9 cellular contexts compared by ENCODE assay signal in genomic region chr11:120211522-120212258, GRCh38. TPM values are rescaled to one million over a fixed set of nuclear protein-coding genes. Genes with fewer than 3 reads are reported as not detected.
DNase-seq lines count a peak whose midpoint lies in the region; ATAC-seq, FAIRE-seq and TF ChIP-seq lines count a peak whose summit lies in the region.
"Had no signal": no experiment of that assay in that cellular context is flagged by ENCODE, and none has a peak within 500 bp of the region (broad histone marks: within the 10 kb centered on the region; RNA-seq: fewer than 3 reads in every experiment).

No MANE protein-coding gene starts in this region.

- H4K8ac ChIP-seq in H1 (ENCODE audit: extremely low read depth, insufficient read depth, low read length) = 0 out of 2 replicates have a peak overlapping the region, but pooled peaks have one; percentile 7

- H4K5ac ChIP-seq in H1 (ENCODE audit: insufficient read length, low read depth, low read length) = no peak overlapping the region

- no peak overlapping the region for H2AK5ac ChIP-seq in H1 (ENCODE audit: low read depth, low read length)

- H3K14ac ChIP-seq in H1 (ENCODE audit: insufficient read length) = no peak overlapping the region

- no peak for FAIRE-seq in H1 (lab: Jason Lieb, UNC)

- TF ChIP-seq RAD21 in H1 (IDR thresholded peaks at IDR 0.05 in 1 of 2, conservative IDR thresholded peaks at IDR 0.05 in 1 of 2; ENCODE audit: low read depth in 2 of 2, low read length in 2 of 2) = no peak

- H2BK5ac ChIP-seq in H1 (ENCODE audit: low read depth, low read length) = no peak overlapping the region

- ATAC-seq in GM19324 (IDR thresholded peaks at IDR 0.05; ENCODE audit: low FRiP score, unreplicated experiment) = peak; percentile 8

- WGBS in H1 (ENCODE audit: extremely low coverage in 1 of 2, insufficient coverage in 1 of 2, insufficient read length in 1 of 2, insufficient replicate concordance in 2 of 2, low coverage in 1 of 2, low lambda C conversion rate in 2 of 2, missing lambda C conversion rate in 1 of 2), 2 experiments = 7% methylated on average over 17 of the region's 18 CpGs; no CpG with 5 or more reads in 1 of the 2 experiments

- H3K4ac ChIP-seq in H1 (replicated peaks; ENCODE audit: insufficient read length, low read depth, low read length) = no peak overlapping the region

- POLR2A ChIA-PET in H1 (lab: Charles Lee; ENCODE audit: partially characterized antibody) = interaction anchor here (1.1 kb wide), 1 partner anchor 91 kb away, joined by 4 read pairs; no protein-coding TSS in a partner anchor

- TF ChIP-seq POLR2A in H1 (IDR thresholded peaks at IDR 0.05; ENCODE audit: control extremely low read depth in 1 of 2, low read depth in 2 of 2, low read length in 2 of 2) = no peak

- H3K27ac ChIP-seq in H1 (ENCODE audit: low read depth, low read length) (no peak overlapping the region), osteoblast (ENCODE audit: low read depth, low read length) (no peak overlapping the region)

- no peak overlapping the region for H2BK120ac ChIP-seq in H1 (replicated peaks; ENCODE audit: low read depth, low read length)

- CTCF ChIA-PET in H1 (lab: Charles Lee; ENCODE audit: partially characterized antibody) = interaction anchor here (1.4 to 26.2 kb wide), 8 partner anchors 13 to 41 kb away, joined by 4 to 394 read pairs (median 17); no protein-coding TSS in a partner anchor

- no peak overlapping the region for H3K9ac ChIP-seq in H1 (replicated peaks in 1 of 4; ENCODE audit: extremely low read depth in 1 of 4, low read depth in 3 of 4, low read length in 3 of 4)

- H3K4me1 ChIP-seq in H1 (replicated peaks in 1 of 4; ENCODE audit: control insufficient read depth in 3 of 4, insufficient read depth in 4 of 4, low read length in 3 of 4) (peaks cover 4 to 12% (median 8%) of the 10 kb centered on the region in 4 experiments), osteoblast (ENCODE audit: insufficient read depth, low read length) (peaks cover 33% of the 10 kb centered on the region)

- H2BK12ac ChIP-seq in H1 (ENCODE audit: low read depth, low read length) = no peak overlapping the region

- no peaks in the 10 kb centered on the region for H3K36me3 ChIP-seq in H1 (ENCODE audit: control insufficient read depth in 2 of 4, insufficient read depth in 4 of 4, low read length in 3 of 4)
- no peaks in the 10 kb centered on the region for H3K36me3 ChIP-seq in osteoblast (ENCODE audit: insufficient read depth, low read length)

- TF ChIP-seq EP300 in H1 (IDR thresholded peaks at IDR 0.05; ENCODE audit: borderline replicate concordance in 1 of 2, low read depth in 2 of 2, low read length in 2 of 2) = no peak

- H3K79me1 ChIP-seq in H1 (ENCODE audit: low read depth, low read length) = no peaks in the 10 kb centered on the region

- no peaks in the 10 kb centered on the region for H3K9me3 ChIP-seq in H1 (ENCODE audit: insufficient read depth in 2 of 2, low read depth in 1 of 2, low read length in 1 of 2)
- H3K9me3 ChIP-seq in osteoblast (ENCODE audit: low read depth, low read length) = no peaks in the 10 kb centered on the region

- 0 out of 2 replicates have a peak overlapping the region, but pooled peaks have one; percentile 7 for H3K18ac ChIP-seq in H1 (ENCODE audit: extremely low read depth, low read length)

- H2BK15ac ChIP-seq in H1 (ENCODE audit: low read length) = no peak overlapping the region

- H3K4me3 ChIP-seq in H1 (ENCODE audit: extremely low read depth in 1 of 4, insufficient read depth in 2 of 4, low read depth in 3 of 4, low read length in 4 of 4) (peak overlapping the region; percentile 33 to 68 (median 43)), osteoblast (ENCODE audit: insufficient read depth, low read length) (peak overlapping the region; percentile 83)

- no peak overlapping the region for H4K91ac ChIP-seq in H1 (replicated peaks; ENCODE audit: insufficient read length, low read length)

- no peak overlapping the region for H3K23ac ChIP-seq in H1 (ENCODE audit: insufficient read length)

- TF ChIP-seq CTCF in H1 (IDR thresholded peaks at IDR 0.05; ENCODE audit: control extremely low read depth in 1 of 3, insufficient read depth in 1 of 3, low read depth in 1 of 3, low read length in 3 of 3) = no peak
- TF ChIP-seq CTCF in osteoblast (IDR thresholded peaks at IDR 0.05; ENCODE audit: extremely low read depth, low read depth, low read length) = no peak

- peaks cover 6% of the 10 kb centered on the region for H3K23me2 ChIP-seq in H1 (ENCODE audit: low read depth, low read length)

- H2AFZ ChIP-seq in H1 (ENCODE audit: low read length) (no peak overlapping the region), osteoblast (ENCODE audit: low read length) (peak overlapping the region; percentile 59)

- no peaks in the 10 kb centered on the region for H3K79me2 ChIP-seq in H1 (ENCODE audit: control insufficient read depth in 1 of 2, insufficient read depth in 2 of 2, low read length in 2 of 2)
- peaks cover 25% of the 10 kb centered on the region for H3K79me2 ChIP-seq in osteoblast (ENCODE audit: insufficient read depth, low read length)

- DNase-seq in OCI-M1 (lab: John Stamatoyannopoulos, UW) (peak; percentile 52), H1 (ENCODE audit: low read depth in 1 of 2, low spot score in 2 of 2) (no peak), osteoblast (ENCODE audit: insufficient read length, low spot score, missing footprints) (no peak), NCI-H2029 treated with DMSO at 0.1 percent for 48 hours (lab: John Stamatoyannopoulos, UW) (no peak), HK-2 (ENCODE audit: unreplicated experiment) (no peak), NCI-H524 (lab: John Stamatoyannopoulos, UW) (no peak)
- DNase-seq in activated CD4-positive, CD25-positive, alpha-beta regulatory T cell (lab: John Stamatoyannopoulos, UW) = no peak

- H3K56ac ChIP-seq in H1 (replicated peaks; ENCODE audit: insufficient read length, low read depth, low read length) = no peak overlapping the region

- H3K4me2 ChIP-seq in H1 (ENCODE audit: insufficient read depth in 1 of 2, low read depth in 2 of 2, low read length in 2 of 2) (peak overlapping the region; percentile 89 to 93), osteoblast (ENCODE audit: insufficient read depth, low read length) (peak overlapping the region; percentile 91)

- H2BK20ac ChIP-seq in H1 (ENCODE audit: low read length) = no peak overlapping the region

- H3K27me3 ChIP-seq in H1 (replicated peaks in 1 of 4; ENCODE audit: control insufficient read depth in 3 of 4, extremely low read depth in 1 of 4, insufficient read depth in 3 of 4, low read length in 3 of 4) (peaks cover 71 to 95% (median 90%) of the 10 kb centered on the region in 4 experiments), osteoblast (ENCODE audit: insufficient read depth, low read length) (no peaks in the 10 kb centered on the region)

- H4K20me1 ChIP-seq in H1 (replicated peaks in 1 of 2; ENCODE audit: control insufficient read depth in 1 of 2, insufficient read depth in 2 of 2, low read length in 2 of 2) = peaks cover 5 to 9% of the 10 kb centered on the region in 2 experiments
- H4K20me1 ChIP-seq in osteoblast (ENCODE audit: insufficient read depth, low read length) = peaks cover 28% of the 10 kb centered on the region

TF ChIP-seq in H1, 55 proteins besides CTCF, POLR2A, EP300 and RAD21:
- TF ChIP-seq PHF8 (conservative IDR thresholded peaks at IDR 0.05; ENCODE audit: low read depth, low read length) (no peak), BCL11A (IDR thresholded peaks at IDR 0.05; ENCODE audit: low read depth in 2 of 2, low read length in 2 of 2) (no peak), SUZ12 (IDR thresholded peaks at IDR 0.05; ENCODE audit: low read length) (peak; percentile 80), SAP30 (IDR thresholded peaks at IDR 0.05; ENCODE audit: insufficient read depth, insufficient replicate concordance, low read length) (no peak), EZH2 (IDR thresholded peaks at IDR 0.05; ENCODE audit: low read depth, low read length, severe bottlenecking) (peak; percentile 74), KDM4A (IDR thresholded peaks at IDR 0.05; ENCODE audit: low read depth, low read length, severe bottlenecking) (peak; percentile 9), CREB1 (IDR thresholded peaks at IDR 0.05) (no peak)

RNA-seq across cellular contexts. Expression of gene OAF, which starts 0.9 kb away (rescaled TPM):
- 1.1 and 1.3 TPM in 2 replicates for total RNA-seq in H1 (2021; fragmentation: NEBNext Ultra II Directional; extraction: Animal tissue kit (Norgen Biotek cat#: 25700))
- polyA plus RNA-seq in H1 (2011; rRNA removed) = 1.5 and 2.1 TPM in 2 replicates
- polyA plus RNA-seq in H1 (2011; cell fraction: cytosol; rRNA removed) = 1.2 TPM
- polyA plus RNA-seq in H1 (2011; cell fraction: nucleus; rRNA removed) = 1.2 TPM
- 0.60 to 1.0 TPM (median 0.64 TPM) in 4 replicates for polyA plus RNA-seq in H1 (2012, experiment 1 of 2)
- 0.62 TPM for polyA plus RNA-seq in H1 (2012, experiment 2 of 2)
- 0.85 TPM for polyA plus RNA-seq in H1 (2013, experiment 1 of 2)
- polyA plus RNA-seq in H1 (2013, experiment 2 of 2) = 0.72 TPM
- 0.46 and 0.50 TPM in 2 replicates for polyA minus RNA-seq in H1 (2011; rRNA and poly(A)+ RNA removed)
- 0.73 TPM for polyA minus RNA-seq in H1 (2011; cell fraction: cytosol; rRNA and poly(A)+ RNA removed)
- 0.80 TPM for polyA minus RNA-seq in H1 (2011; cell fraction: nucleus; rRNA and poly(A)+ RNA removed)
- total RNA-seq in osteoblast = 7.2 and 10.3 TPM in 2 replicates

RNA-seq across cellular contexts. Expression of gene POU2F3, which starts 28.2 kb away (rescaled TPM):
- 1.0 and 1.1 TPM in 2 replicates for total RNA-seq in H1 (2021; fragmentation: NEBNext Ultra II Directional; extraction: Animal tissue kit (Norgen Biotek cat#: 25700))
- 0.78 and 2.1 TPM in 2 replicates for polyA plus RNA-seq in H1 (2011; rRNA removed)
- polyA plus RNA-seq in H1 (2011; cell fraction: cytosol; rRNA removed) = 1.4 TPM
- polyA plus RNA-seq in H1 (2011; cell fraction: nucleus; rRNA removed) = 1.9 TPM
- 1.2 to 3.1 TPM (median 2.4 TPM) in 4 replicates for polyA plus RNA-seq in H1 (2012, experiment 1 of 2)
- 0.81 TPM for polyA plus RNA-seq in H1 (2012, experiment 2 of 2)
- 1.3 TPM for polyA plus RNA-seq in H1 (2013, experiment 1 of 2)
- polyA plus RNA-seq in H1 (2013, experiment 2 of 2) = 1.2 TPM
- 2.4 and 2.6 TPM in 2 replicates for polyA minus RNA-seq in H1 (2011; rRNA and poly(A)+ RNA removed)
- 1.0 TPM for polyA minus RNA-seq in H1 (2011; cell fraction: cytosol; rRNA and poly(A)+ RNA removed)
- polyA minus RNA-seq in H1 (2011; cell fraction: nucleus; rRNA and poly(A)+ RNA removed) = 0.90 TPM
- under 0.01 TPM in 1 of 2 replicates, not detected in the other for total RNA-seq in osteoblast
- total RNA-seq: SK-MEL-5 had no signal
